Comparison of ENCODE assay signal across 14 cellular contexts in the genomic region with DNA sequence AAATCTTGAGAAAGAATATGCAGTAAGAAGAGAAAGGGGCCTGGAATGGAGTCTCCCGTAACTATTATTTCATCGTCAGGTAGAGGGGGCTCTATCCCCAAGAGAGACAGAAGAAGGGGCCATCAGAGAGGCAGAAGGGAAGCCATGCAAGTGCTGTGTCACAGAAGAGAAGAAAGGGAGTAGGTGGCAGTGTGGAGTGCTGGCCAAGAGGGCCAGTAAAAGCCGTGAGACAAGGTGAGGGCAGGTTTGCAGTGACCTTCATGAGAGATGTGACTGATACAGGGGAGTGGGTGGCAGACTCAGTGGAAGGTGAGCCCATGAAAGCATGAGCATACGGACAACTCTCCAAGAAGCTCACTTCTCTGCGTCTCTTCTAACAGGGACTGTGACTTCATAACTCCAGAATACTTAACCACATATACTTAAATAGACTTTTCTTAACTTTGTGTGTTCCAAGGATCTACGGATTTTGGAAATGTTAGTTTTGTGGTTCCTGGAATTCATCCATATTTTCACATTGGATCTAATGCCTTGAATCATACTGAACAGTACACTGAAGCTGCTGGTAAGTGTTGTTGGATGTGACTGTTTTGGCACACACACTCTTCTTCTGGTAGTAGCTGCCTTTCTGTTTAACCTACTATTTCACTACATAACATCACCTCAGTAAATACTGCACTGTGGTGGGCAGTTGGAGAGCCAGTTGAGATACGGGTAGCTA. TPM values are rescaled to one million over a fixed set of nuclear protein-coding genes. Genes with fewer than 3 reads are reported as not detected.
DNase-seq lines count a peak whose midpoint lies in the region; ATAC-seq and TF ChIP-seq lines count a peak whose summit lies in the region.
"Had no signal": no experiment of that assay in that cellular context is flagged by ENCODE, and none has a peak within 500 bp of the region (broad histone marks: within the 10 kb centered on the region; RNA-seq: fewer than 3 reads in every experiment).

No MANE protein-coding gene starts in this region.

- no peaks in the 10 kb centered on the region for H3K27me3 Mint-ChIP-seq in neural progenitor cell (ENCODE audit: insufficient read depth, low read depth)

- H2AFZ ChIP-seq in neural progenitor cell (replicated peaks) = no peak overlapping the region
- H2AFZ ChIP-seq in Karpas-422 (ENCODE audit: low read length) = no peak overlapping the region

- H3K9me3 Mint-ChIP-seq in neural progenitor cell = no peaks in the 10 kb centered on the region

- no peak overlapping the region for H3K9ac ChIP-seq in neural progenitor cell
- no peak overlapping the region for H3K9ac ChIP-seq in Karpas-422 (ENCODE audit: low read length)

- H3K27me3 ChIP-seq in gastroesophageal sphincter (no peaks in the 10 kb centered on the region), neural progenitor cell (no peaks in the 10 kb centered on the region), aorta (ENCODE audit: control insufficient read depth in 1 of 2, insufficient read depth in 2 of 2, low read length in 1 of 2) (no peaks in the 10 kb centered on the region), Karpas-422 (ENCODE audit: low read length) (no peaks in the 10 kb centered on the region), lower lobe of right lung (ENCODE audit: low read depth) (no peaks in the 10 kb centered on the region)

- H3K36me3 ChIP-seq in gastroesophageal sphincter (peaks cover 0 to 29% of the 10 kb centered on the region in 2 donors), neural progenitor cell (peaks cover 6% of the 10 kb centered on the region), aorta (ENCODE audit: control insufficient read depth in 1 of 2, insufficient read depth in 2 of 2, low read length in 1 of 2) (no peaks in the 10 kb centered on the region), Karpas-422 (ENCODE audit: insufficient read depth, low read length) (peaks cover 58% of the 10 kb centered on the region), lower lobe of right lung (peaks cover 47% of the 10 kb centered on the region)

- DNase-seq in Right ventricle myocardium inferior (ENCODE audit: missing footprints) (no peak), cardiac septum (ENCODE audit: low spot score) (no peak), neural progenitor cell (ENCODE audit: low spot score) (peak; percentile 42), aorta (no peak), EL (no peak), Karpas-422 (no peak), lower lobe of right lung (no peak)
- DNase-seq: activated CD4-positive, alpha-beta T cell treated with anti-CD3 and anti-CD28 coated beads for 1 hour; Kasumi-1 had no signal

- H3F3A ChIP-seq in neural progenitor cell (ENCODE audit: low read depth) = no peaks in the 10 kb centered on the region

- H3K9me2 ChIP-seq in Karpas-422 (replicated peaks; ENCODE audit: insufficient read depth, low read length) = no peaks in the 10 kb centered on the region

- ATAC-seq in Right ventricle myocardium inferior = peak; percentile 69
- ATAC-seq in gastroesophageal sphincter = peak; percentile 75
- ATAC-seq in aorta (ENCODE audit: low FRiP score) = peak; percentile 77
- ATAC-seq in lower lobe of right lung = no peak

- no peak for TF ChIP-seq EP300 in gastroesophageal sphincter (IDR thresholded peaks at IDR 0.05)

- H3K27ac Mint-ChIP-seq in neural progenitor cell = no peak overlapping the region

- intact Hi-C loops in Right ventricle myocardium inferior (cut with DNase I) = no loop called here
- intact Hi-C loops in cardiac septum (cut with DNase I) = loop anchor here (5.0 kb wide), 1 partner anchor 79 kb away; a partner anchor contains a TSS
- intact Hi-C loops in aorta (cut with DNase I) = loop anchor here (2.0 to 5.0 kb wide), 3 partner anchors 61 to 79 kb away; a partner anchor contains a TSS
- intact Hi-C loops in lower lobe of right lung (cut with DNase I) = no loop called here

- H3K9me3 ChIP-seq in gastroesophageal sphincter (no peaks in the 10 kb centered on the region), neural progenitor cell (ENCODE audit: low read depth) (no peaks in the 10 kb centered on the region), aorta (ENCODE audit: control insufficient read depth, low read length) (no peaks in the 10 kb centered on the region), Karpas-422 (ENCODE audit: low read length) (no peaks in the 10 kb centered on the region), lower lobe of right lung (no peaks in the 10 kb centered on the region)

- H3K79me2 ChIP-seq in neural progenitor cell (ENCODE audit: low read depth) (no peaks in the 10 kb centered on the region), Karpas-422 (ENCODE audit: low read length) (peaks cover 2% of the 10 kb centered on the region; the same call in 1 of the 2 replicates)

- H3K36me3 Mint-ChIP-seq in neural progenitor cell = peaks cover 8% of the 10 kb centered on the region

- peak overlapping the region; percentile 88 to 95 (median 90) for H3K27ac ChIP-seq in gastroesophageal sphincter
- H3K27ac ChIP-seq in neural progenitor cell = no peak overlapping the region
- peak overlapping the region; percentile 62 to 99 for H3K27ac ChIP-seq in aorta (ENCODE audit: low read depth in 1 of 2, low read length in 2 of 2)
- no peak overlapping the region for H3K27ac ChIP-seq in Karpas-422 (ENCODE audit: low read length)
- H3K27ac ChIP-seq in lower lobe of right lung = no peak overlapping the region

- no peak for TF ChIP-seq CTCF in gastroesophageal sphincter (IDR thresholded peaks at IDR 0.05)
- peak; percentile 38 for TF ChIP-seq CTCF in neural progenitor cell (IDR thresholded peaks at IDR 0.05)
- no peak for TF ChIP-seq CTCF in lower lobe of right lung (IDR thresholded peaks at IDR 0.05)

- H4K20me1 ChIP-seq in neural progenitor cell (ENCODE audit: low read depth) (no peaks in the 10 kb centered on the region), Karpas-422 (ENCODE audit: insufficient read depth, low read depth, low read length) (0 out of 2 replicates have a peak, but pooled peaks cover 3% of the 10 kb centered on the region)

- peaks cover 6% of the 10 kb centered on the region for H3K4me1 Mint-ChIP-seq in neural progenitor cell

- no peak overlapping the region for H3K4me2 ChIP-seq in neural progenitor cell
- no peak overlapping the region for H3K4me2 ChIP-seq in Karpas-422 (ENCODE audit: low read depth, low read length, poor library complexity, severe bottlenecking)
- H3K4me2 ChIP-seq: smooth muscle cell had no signal

- H3K4me3 ChIP-seq in gastroesophageal sphincter = peak overlapping the region in 1 of 2 donors; percentile 23
- no peak overlapping the region for H3K4me3 ChIP-seq in neural progenitor cell
- peak overlapping the region in 1 of 2 donors; percentile 18 for H3K4me3 ChIP-seq in aorta (ENCODE audit: low read length in 2 of 2)
- H3K4me3 ChIP-seq in Karpas-422 (ENCODE audit: low read length) = no peak overlapping the region
- H3K4me3 ChIP-seq in lower lobe of right lung = no peak overlapping the region
- H3K4me3 ChIP-seq: smooth muscle cell had no signal

- H3K4me1 ChIP-seq in gastroesophageal sphincter (peaks cover 3 to 53% (median 3%) of the 10 kb centered on the region in 3 donors), neural progenitor cell (no peaks in the 10 kb centered on the region), aorta (ENCODE audit: control insufficient read depth in 1 of 2, insufficient read depth in 2 of 2, low read length in 2 of 2) (peaks cover 1 to 8% of the 10 kb centered on the region in 2 donors), Karpas-422 (ENCODE audit: low read length) (no peaks in the 10 kb centered on the region), lower lobe of right lung (no peaks in the 10 kb centered on the region)

- TF ChIP-seq POLR2A in gastroesophageal sphincter (IDR thresholded peaks at IDR 0.05) = no peak

- 47 to 56% methylated on average over 7 of the region's 7 CpGs for WGBS in gastroesophageal sphincter (ENCODE audit: low coverage in 1 of 2), 2 donors
- 29 to 34% methylated on average over 7 of the region's 7 CpGs for WGBS in aorta, 2 donors

- H3K4me3 Mint-ChIP-seq in neural progenitor cell = no peak overlapping the region

RNA-seq across cellular contexts. Expression of a gene that starts 15.6 kb away (rescaled TPM):
- 13.3 TPM for total RNA-seq in Right ventricle myocardium inferior
- total RNA-seq in cardiac septum = 13.0 TPM
- 10 to 100 TPM; 19.0 to 36.3 (median 25.5) TPM for total RNA-seq in gastroesophageal sphincter
- total RNA-seq in neural progenitor cell (ENCODE audit: low replicate concordance) = 19.4 and 27.6 TPM in 2 replicates
- 10 to 100 TPM; 22.7 to 23.5 TPM for total RNA-seq in aorta
- 10 to 100 TPM in 1 of 2 donors, 1 to 10 TPM in 1; 7.3 to 15.0 TPM for polyA plus RNA-seq in aorta
- 25.4 and 37.3 TPM in 2 replicates for total RNA-seq in Karpas-422 (2014; rRNA removed; shearing (Covaris generic); ENCODE audit: low replicate concordance)
- 8.1 TPM for total RNA-seq in lower lobe of right lung

RNA-seq across cellular contexts. Expression of a gene that starts 43.6 kb away (rescaled TPM):
- 0.24 TPM for total RNA-seq in Right ventricle myocardium inferior
- 0.40 TPM for total RNA-seq in cardiac septum
- total RNA-seq in gastroesophageal sphincter = 1 to 10 TPM in 2 of 4 donors, under 1 TPM in 2; 0.74 to 1.4 (median 1.1) TPM
- 19.2 and 23.2 TPM in 2 replicates for total RNA-seq in neural progenitor cell (ENCODE audit: low replicate concordance)
- 1 to 10 TPM; 1.6 to 1.9 TPM for total RNA-seq in aorta
- polyA plus RNA-seq in aorta = under 1 TPM; 0.25 to 0.38 TPM
- not detected in 2 replicates for total RNA-seq in Karpas-422 (2014; rRNA removed; shearing (Covaris generic); ENCODE audit: low replicate concordance)
- total RNA-seq in lower lobe of right lung = not detected
- total RNA-seq: myocyte had no signal

RNA-seq across cellular contexts. Expression of a gene that starts 55.7 kb away (rescaled TPM):
- not detected for total RNA-seq in Right ventricle myocardium inferior
- not detected for total RNA-seq in cardiac septum
- total RNA-seq in gastroesophageal sphincter = under 1 TPM in 1 of 4 donors, not detected in 3; 0.31 TPM
- not detected in 2 replicates for total RNA-seq in neural progenitor cell (ENCODE audit: low replicate concordance)
- 1 to 10 TPM; 1.6 to 1.8 TPM for total RNA-seq in aorta
- under 1 TPM in 1 of 2 donors, not detected in 1; 0.79 TPM for polyA plus RNA-seq in aorta
- not detected in 2 replicates for total RNA-seq in Karpas-422 (2014; rRNA removed; shearing (Covaris generic); ENCODE audit: low replicate concordance)
- not detected for total RNA-seq in lower lobe of right lung
- total RNA-seq: bronchial epithelial cell, myocyte, smooth muscle cell had no signal
- polyA plus RNA-seq: AG04450, smooth muscle cell had no signal

Comparison
In these comparisons a context has a peak if more than half of its experiments do, and no peak if none do; other contexts are left out.
1. intact Hi-C loops: an anchor here in cardiac septum (5.0 kb wide) and aorta (2.0 to 5.0 kb wide); none called in Right ventricle myocardium inferior and lower lobe of right lung.
2. ATAC-seq: peak in Right ventricle myocardium inferior (single experiment), gastroesophageal sphincter (single experiment) and aorta (single experiment); none in lower lobe of right lung (0 of 2).
3. H3K27ac ChIP-seq: peak in gastroesophageal sphincter (4 of 4) and aorta (2 of 2); none in neural progenitor cell (single experiment), Karpas-422 (single experiment) and lower lobe of right lung (single experiment).